ENCODE assay signal across 9 cellular contexts in the genomic region with DNA sequence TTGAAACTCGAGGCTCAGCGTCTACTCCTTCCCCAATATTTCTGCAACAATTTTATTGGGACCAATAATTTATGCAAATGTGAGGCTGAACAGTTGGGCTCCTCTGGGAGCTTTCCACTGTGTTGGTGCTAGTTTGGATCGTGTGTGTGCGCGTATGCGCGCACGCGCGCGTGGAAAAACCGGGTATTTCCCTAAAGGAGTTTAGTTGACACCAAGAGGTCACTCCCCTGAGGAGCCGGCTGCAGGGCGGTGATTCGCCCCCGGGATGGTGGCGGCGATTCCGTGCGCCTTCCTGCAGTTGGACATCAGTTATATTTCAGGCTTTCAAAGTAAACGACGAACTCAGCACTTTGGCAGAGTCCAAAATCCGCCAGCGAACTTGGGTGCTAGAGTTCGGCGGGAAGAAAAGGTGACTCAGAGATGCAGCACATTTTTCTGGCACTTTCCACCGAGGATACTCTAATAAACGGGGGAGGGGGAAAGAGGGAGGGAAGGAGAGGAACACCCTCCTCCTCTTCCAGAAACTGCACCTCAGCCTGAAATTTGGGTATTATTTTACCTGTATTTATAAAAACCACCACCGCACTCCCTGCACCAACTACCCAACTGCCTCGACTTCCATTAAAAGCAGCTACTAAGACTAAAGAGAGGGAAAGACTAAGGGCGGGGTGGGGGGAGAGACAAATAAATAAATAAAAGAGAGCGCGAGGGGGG.
DNase-seq lines count a peak whose midpoint lies in the region; ATAC-seq, FAIRE-seq and TF ChIP-seq lines count a peak whose summit lies in the region.
"Had no signal": no experiment of that assay in that cellular context is flagged by ENCODE, and none has a peak within 500 bp of the region (broad histone marks: within the 10 kb centered on the region; RNA-seq: fewer than 3 reads in every experiment).

No MANE protein-coding gene starts in this region.

- H3K36me3 Mint-ChIP-seq in WTC11 (no peaks in the 10 kb centered on the region), progenitor cell of endocrine pancreas (ENCODE audit: insufficient read depth) (no peaks in the 10 kb centered on the region)

- no peak for TF ChIP-seq CTCF in WTC11 (IDR thresholded peaks at IDR 0.05)
- TF ChIP-seq CTCF in left ventricle myocardium inferior (IDR thresholded peaks at IDR 0.05; ENCODE audit: borderline replicate concordance): no peak
- no peak for TF ChIP-seq CTCF in progenitor cell of endocrine pancreas (IDR thresholded peaks at IDR 0.05; ENCODE audit: unreplicated experiment)

- CTCF ChIA-PET in WTC11 (lab: Charles Lee): interaction anchor here (0.6 to 1.5 kb wide), 5 partner anchors 20 to 285 kb away, joined by 3 to 6 read pairs (median 4); no protein-coding TSS in a partner anchor

- intact Hi-C loops in left ventricle myocardium inferior (cut with micrococcal nuclease): no loop called here

- H3K9me3 ChIP-seq in left ventricle myocardium inferior (replicated peaks): no peaks in the 10 kb centered on the region

- H3K27me3 Mint-ChIP-seq in WTC11 (ENCODE audit: low read depth): no peaks in the 10 kb centered on the region
- H3K27me3 Mint-ChIP-seq in progenitor cell of endocrine pancreas: no peaks in the 10 kb centered on the region

- H3K4me3 Mint-ChIP-seq in WTC11 (peak overlapping the region; percentile 95), progenitor cell of endocrine pancreas (ENCODE audit: low read depth) (peak overlapping the region; percentile 90)

- H3K4me3 ChIP-seq in Jurkat, Clone E6-1 (ENCODE audit: low read length): peak overlapping the region; percentile 47
- peak overlapping the region; percentile 56 for H3K4me3 ChIP-seq in left ventricle myocardium inferior

- ATAC-seq in WTC11 (peak; percentile 3), HG02981 (IDR thresholded peaks at IDR 0.05; ENCODE audit: unreplicated experiment) (no peak)

- no peak for FAIRE-seq in GM12891 (lab: Jason Lieb, UNC)
- FAIRE-seq: A204.1 had no signal

- peak overlapping the region; percentile 99 for H3K27ac Mint-ChIP-seq in WTC11
- H3K27ac Mint-ChIP-seq in progenitor cell of endocrine pancreas: peak overlapping the region; percentile 99

- no peaks in the 10 kb centered on the region for H3K36me3 ChIP-seq in left ventricle myocardium inferior

- POLR2A ChIA-PET in WTC11 (lab: Charles Lee): no interaction called here

- no peak for TF ChIP-seq POLR2A in GM12891 (IDR thresholded peaks at IDR 0.05; ENCODE audit: low read depth, low read length)

- H3K4me1 Mint-ChIP-seq in WTC11 (peaks cover 29% of the 10 kb centered on the region), progenitor cell of endocrine pancreas (ENCODE audit: low read depth) (peaks cover 22% of the 10 kb centered on the region)

- no peak overlapping the region for H3K27ac ChIP-seq in left ventricle myocardium inferior (replicated peaks)

- peaks cover 79% of the 10 kb centered on the region for H3K27me3 ChIP-seq in left ventricle myocardium inferior (ENCODE audit: low read depth)

- peak; percentile 55 for DNase-seq in DMS 273 (lab: John Stamatoyannopoulos, UW; ENCODE audit: unreplicated experiment)
- no peak for DNase-seq in DMS 273 treated with DMSO at 0.1 percent for 48 hours (lab: John Stamatoyannopoulos, UW)
- no peak for DNase-seq in Jurkat, Clone E6-1 (ENCODE audit: low read depth, low spot score)
- peak; percentile 56 for DNase-seq in WTC11 (ENCODE audit: low spot score)
- DNase-seq in left ventricle myocardium inferior: no peak
- DNase-seq in progenitor cell of endocrine pancreas (ENCODE audit: low spot score, unreplicated experiment): peak; percentile 49
- DNase-seq in GM12891 (ENCODE audit: insufficient read length, low spot score): no peak

- H3K4me1 ChIP-seq in left ventricle myocardium inferior: peaks cover 13% of the 10 kb centered on the region

- no peaks in the 10 kb centered on the region for H3K9me3 Mint-ChIP-seq in WTC11
- no peaks in the 10 kb centered on the region for H3K9me3 Mint-ChIP-seq in progenitor cell of endocrine pancreas (ENCODE audit: low read depth)

TF ChIP-seq in WTC11, 78 proteins besides CTCF, POLR2A, EP300 and RAD21:
- TF ChIP-seq, protein P1, sequence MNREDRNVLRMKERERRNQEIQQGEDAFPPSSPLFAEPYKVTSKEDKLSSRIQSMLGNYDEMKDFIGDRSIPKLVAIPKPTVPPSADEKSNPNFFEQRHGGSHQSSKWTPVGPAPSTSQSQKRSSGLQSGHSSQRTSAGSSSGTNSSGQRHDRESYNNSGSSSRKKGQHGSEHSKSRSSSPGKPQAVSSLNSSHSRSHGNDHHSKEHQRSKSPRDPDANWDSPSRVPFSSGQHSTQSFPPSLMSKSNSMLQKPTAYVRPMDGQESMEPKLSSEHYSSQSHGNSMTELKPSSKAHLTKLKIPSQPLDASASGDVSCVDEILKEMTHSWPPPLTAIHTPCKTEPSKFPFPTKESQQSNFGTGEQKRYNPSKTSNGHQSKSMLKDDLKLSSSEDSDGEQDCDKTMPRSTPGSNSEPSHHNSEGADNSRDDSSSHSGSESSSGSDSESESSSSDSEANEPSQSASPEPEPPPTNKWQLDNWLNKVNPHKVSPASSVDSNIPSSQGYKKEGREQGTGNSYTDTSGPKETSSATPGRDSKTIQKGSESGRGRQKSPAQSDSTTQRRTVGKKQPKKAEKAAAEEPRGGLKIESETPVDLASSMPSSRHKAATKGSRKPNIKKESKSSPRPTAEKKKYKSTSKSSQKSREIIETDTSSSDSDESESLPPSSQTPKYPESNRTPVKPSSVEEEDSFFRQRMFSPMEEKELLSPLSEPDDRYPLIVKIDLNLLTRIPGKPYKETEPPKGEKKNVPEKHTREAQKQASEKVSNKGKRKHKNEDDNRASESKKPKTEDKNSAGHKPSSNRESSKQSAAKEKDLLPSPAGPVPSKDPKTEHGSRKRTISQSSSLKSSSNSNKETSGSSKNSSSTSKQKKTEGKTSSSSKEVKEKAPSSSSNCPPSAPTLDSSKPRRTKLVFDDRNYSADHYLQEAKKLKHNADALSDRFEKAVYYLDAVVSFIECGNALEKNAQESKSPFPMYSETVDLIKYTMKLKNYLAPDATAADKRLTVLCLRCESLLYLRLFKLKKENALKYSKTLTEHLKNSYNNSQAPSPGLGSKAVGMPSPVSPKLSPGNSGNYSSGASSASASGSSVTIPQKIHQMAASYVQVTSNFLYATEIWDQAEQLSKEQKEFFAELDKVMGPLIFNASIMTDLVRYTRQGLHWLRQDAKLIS (CRISPR knock-in tag; IDR thresholded peaks at IDR 0.05; ENCODE audit: borderline replicate concordance): peak; percentile 53; the same call in 1 of the 2 replicates
- TF ChIP-seq FOXP1 (CRISPR knock-in tag; IDR thresholded peaks at IDR 0.05; ENCODE audit: borderline replicate concordance): no peak

TF ChIP-seq in GM12891, 5 proteins besides CTCF, POLR2A, EP300 and RAD21:
- TF ChIP-seq PAX5 (IDR thresholded peaks at IDR 0.05; ENCODE audit: insufficient read depth, low read length, severe bottlenecking): no peak
- TF ChIP-seq POU2F2 (IDR thresholded peaks at IDR 0.05; ENCODE audit: low read depth, low read length): no peak

Comparison
In these comparisons a context has a peak if more than half of its experiments do, and no peak if none do; other contexts are left out.
1. DNase-seq: peak in DMS 273 (single experiment), WTC11 (single experiment) and progenitor cell of endocrine pancreas (single experiment); none in DMS 273 treated with DMSO at 0.1 percent for 48 hours (single experiment), Jurkat, Clone E6-1 (single experiment), left ventricle myocardium inferior (single experiment) and GM12891 (single experiment).